1 cellular context compared by ENCODE assay signal in genomic region chr6:128422200-128422599, GRCh38.
A peak's percentile ranks its signal among the peaks of the same experiment; 100 is the strongest.
TF ChIP-seq lines count a peak whose summit lies in the region.

No MANE protein-coding gene starts in this region.

TF ChIP-seq in HepG2, 621 proteins besides CTCF, POLR2A, EP300 and RAD21 (continued from another document):
- TF ChIP-seq, protein P1, sequence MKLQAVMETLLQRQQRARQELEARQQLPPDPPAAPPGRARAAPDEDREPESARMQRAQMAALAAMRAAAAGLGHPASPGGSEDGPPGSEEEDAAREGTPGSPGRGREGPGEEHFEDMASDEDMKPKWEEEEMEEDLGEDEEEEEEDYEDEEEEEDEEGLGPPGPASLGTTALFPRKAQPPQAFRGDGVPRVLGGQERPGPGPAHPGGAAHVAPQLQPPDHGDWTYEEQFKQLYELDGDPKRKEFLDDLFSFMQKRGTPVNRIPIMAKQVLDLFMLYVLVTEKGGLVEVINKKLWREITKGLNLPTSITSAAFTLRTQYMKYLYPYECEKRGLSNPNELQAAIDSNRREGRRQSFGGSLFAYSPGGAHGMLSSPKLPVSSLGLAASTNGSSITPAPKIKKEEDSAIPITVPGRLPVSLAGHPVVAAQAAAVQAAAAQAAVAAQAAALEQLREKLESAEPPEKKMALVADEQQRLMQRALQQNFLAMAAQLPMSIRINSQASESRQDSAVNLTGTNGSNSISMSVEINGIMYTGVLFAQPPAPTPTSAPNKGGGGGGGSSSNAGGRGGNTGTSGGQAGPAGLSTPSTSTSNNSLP (IDR thresholded peaks at IDR 0.05; ENCODE audit: low read depth, low read length), result peak; percentile 49; the same call in 1 of the 2 replicates
- TF ChIP-seq ZGPAT (CRISPR knock-in tag; IDR thresholded peaks at IDR 0.05), result 0 out of 2 replicates have a peak, but pooled peaks have one; percentile 15
- TF ChIP-seq, protein P2, sequence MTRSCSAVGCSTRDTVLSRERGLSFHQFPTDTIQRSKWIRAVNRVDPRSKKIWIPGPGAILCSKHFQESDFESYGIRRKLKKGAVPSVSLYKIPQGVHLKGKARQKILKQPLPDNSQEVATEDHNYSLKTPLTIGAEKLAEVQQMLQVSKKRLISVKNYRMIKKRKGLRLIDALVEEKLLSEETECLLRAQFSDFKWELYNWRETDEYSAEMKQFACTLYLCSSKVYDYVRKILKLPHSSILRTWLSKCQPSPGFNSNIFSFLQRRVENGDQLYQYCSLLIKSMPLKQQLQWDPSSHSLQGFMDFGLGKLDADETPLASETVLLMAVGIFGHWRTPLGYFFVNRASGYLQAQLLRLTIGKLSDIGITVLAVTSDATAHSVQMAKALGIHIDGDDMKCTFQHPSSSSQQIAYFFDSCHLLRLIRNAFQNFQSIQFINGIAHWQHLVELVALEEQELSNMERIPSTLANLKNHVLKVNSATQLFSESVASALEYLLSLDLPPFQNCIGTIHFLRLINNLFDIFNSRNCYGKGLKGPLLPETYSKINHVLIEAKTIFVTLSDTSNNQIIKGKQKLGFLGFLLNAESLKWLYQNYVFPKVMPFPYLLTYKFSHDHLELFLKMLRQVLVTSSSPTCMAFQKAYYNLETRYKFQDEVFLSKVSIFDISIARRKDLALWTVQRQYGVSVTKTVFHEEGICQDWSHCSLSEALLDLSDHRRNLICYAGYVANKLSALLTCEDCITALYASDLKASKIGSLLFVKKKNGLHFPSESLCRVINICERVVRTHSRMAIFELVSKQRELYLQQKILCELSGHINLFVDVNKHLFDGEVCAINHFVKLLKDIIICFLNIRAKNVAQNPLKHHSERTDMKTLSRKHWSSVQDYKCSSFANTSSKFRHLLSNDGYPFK (CRISPR knock-in tag; IDR thresholded peaks at IDR 0.05; ENCODE audit: borderline replicate concordance), result no peak
- TF ChIP-seq MIXL1 (CRISPR knock-in tag; IDR thresholded peaks at IDR 0.05), result 0 out of 2 replicates have a peak, but pooled peaks have one; percentile 15
- no peak for TF ChIP-seq ZBTB33 (CRISPR knock-in tag; IDR thresholded peaks at IDR 0.05)
- TF ChIP-seq HNRNPUL1 (IDR thresholded peaks at IDR 0.05; ENCODE audit: low read depth, low read length), result 0 out of 2 replicates have a peak, but pooled peaks have one; percentile 15
TF ChIP-seq in HepG2: peak in this region for 27.
